Comparison of ENCODE assay signal across 39 cellular contexts in genomic region chr14:73651005-73651404, GRCh38. TPM values are rescaled to one million over a fixed set of nuclear protein-coding genes. Genes with fewer than 3 reads are reported as not detected.
"Had no signal": no experiment of that assay in that cellular context is flagged by ENCODE, and none has a peak within 500 bp of the region (broad histone marks: within the 10 kb centered on the region; RNA-seq: fewer than 3 reads in every experiment).

No MANE protein-coding gene starts in this region.

- H3K9me3 Mint-ChIP-seq: activated CD4-positive, alpha-beta memory T cell treated with anti-CD3 and anti-CD28 coated beads, Interleukin-2, amount 10 ng/mL, durations not matched to agents 7 days and 5 days; activated CD4-positive, alpha-beta T cell treated with anti-CD3 and anti-CD28 coated beads, Interleukin-2, amount 10 ng/mL, durations not matched to agents 7 days and 5 days; activated naive CD4-positive, alpha-beta T cell treated with anti-CD3 and anti-CD28 coated beads, Interleukin-2, amount 10 ng/mL, durations not matched to agents 7 days and 5 days; activated naive CD4-positive, alpha-beta T cell treated with anti-CD3 and anti-CD28 coated beads, Interleukin-2, amount 50 U/mL, for 24 hours; activated naive CD8-positive, alpha-beta T cell treated with anti-CD3 and anti-CD28 coated beads, Interleukin-2, amount 10 ng/mL, durations not matched to agents 7 days and 5 days; activated naive CD8-positive, alpha-beta T cell treated with anti-CD3 and anti-CD28 coated beads, Interleukin-2, amount 50 U/mL, for 24 hours; activated T-cell treated with anti-CD3 and anti-CD28 coated beads, Interleukin-2, amount 50 U/mL, for 24 hours; activated T-helper 2 cell treated with anti-CD3 and anti-CD28 coated beads, Interferon-gamma antibody, Interleukin-2, Interleukin-4, amounts not matched to agents 10 μg/mL and 5 μg/mL and 100 μg/mL, durations not matched to agents 14 hours and 24 hours and 36 hours; brain; central memory CD8-positive, alpha-beta T cell; T-helper 1 cell treated with Interleukin-12 subunit alpha and Interleukin-12 subunit beta and Interleukin-4 antibody, amounts not matched to agents 30 μg/mL and 1 μg/mL, for 36 hours; T-helper 2 cell treated with Interferon-gamma antibody and Interleukin-4, amounts not matched to agents 5 μg/mL and 100 μg/mL, for 36 hours had no signal

- ATAC-seq: activated CD4-positive, alpha-beta T cell treated with anti-CD3 and anti-CD28 coated beads for 36 hours; activated CD4-positive, CD25-positive, alpha-beta regulatory T cell treated with anti-CD3 and anti-CD28 coated beads, Interleukin-2, amount 50 U/mL, for 24 hours; activated CD8-positive, alpha-beta memory T cell treated with anti-CD3 and anti-CD28 coated beads, Interleukin-2, amount 10 ng/mL, durations not matched to agents 7 days and 5 days; activated CD8-positive, alpha-beta T cell treated with anti-CD3 and anti-CD28 coated beads, Interleukin-2, amount 10 ng/mL, durations not matched to agents 7 days and 5 days; activated naive CD8-positive, alpha-beta T cell treated with anti-CD3 and anti-CD28 coated beads, Interleukin-2, amount 50 U/mL, for 24 hours had no signal

- H3K4me3 Mint-ChIP-seq: activated CD4-positive, alpha-beta memory T cell treated with anti-CD3 and anti-CD28 coated beads, Interleukin-2, amount 10 ng/mL, durations not matched to agents 7 days and 5 days; activated CD4-positive, alpha-beta T cell treated with anti-CD3 and anti-CD28 coated beads for 36 hours; activated CD4-positive, alpha-beta T cell treated with anti-CD3 and anti-CD28 coated beads, Interleukin-2, amount 10 ng/mL, durations not matched to agents 7 days and 5 days; activated CD8-positive, alpha-beta memory T cell treated with anti-CD3 and anti-CD28 coated beads, Interleukin-2, amount 10 ng/mL, durations not matched to agents 7 days and 5 days; activated CD8-positive, alpha-beta T cell treated with anti-CD3 and anti-CD28 coated beads, Interleukin-2, amount 10 ng/mL, durations not matched to agents 7 days and 5 days; activated naive CD4-positive, alpha-beta T cell treated with anti-CD3 and anti-CD28 coated beads, Interleukin-2, amount 10 ng/mL, durations not matched to agents 7 days and 5 days; activated naive CD4-positive, alpha-beta T cell treated with anti-CD3 and anti-CD28 coated beads, Interleukin-2, amount 50 U/mL, for 24 hours; activated naive CD8-positive, alpha-beta T cell; activated naive CD8-positive, alpha-beta T cell treated with anti-CD3 and anti-CD28 coated beads, Interleukin-2, amount 10 ng/mL, durations not matched to agents 7 days and 5 days; activated naive CD8-positive, alpha-beta T cell treated with anti-CD3 and anti-CD28 coated beads, Interleukin-2, amount 50 U/mL, for 24 hours; activated T-cell treated with anti-CD3 and anti-CD28 coated beads, Interleukin-2, amount 50 U/mL, for 24 hours; brain; central memory CD8-positive, alpha-beta T cell; T-helper 1 cell treated with Interleukin-12 subunit alpha and Interleukin-12 subunit beta and Interleukin-4 antibody, amounts not matched to agents 30 μg/mL and 1 μg/mL, for 36 hours; T-helper 2 cell treated with Interferon-gamma antibody and Interleukin-4, amounts not matched to agents 5 μg/mL and 100 μg/mL, for 36 hours had no signal

- H3K36me3 ChIP-seq: cardiac muscle cell had no signal

- DNase-seq: activated CD4-positive, alpha-beta memory T cell treated with anti-CD3 and anti-CD28 coated beads, Interleukin-2, amount 10 ng/mL, durations not matched to agents 7 days and 5 days; activated CD4-positive, alpha-beta T cell treated with anti-CD3 and anti-CD28 coated beads for 1 hour; activated CD4-positive, alpha-beta T cell treated with anti-CD3 and anti-CD28 coated beads for 36 hours; activated CD4-positive, alpha-beta T cell treated with anti-CD3 and anti-CD28 coated beads for 48 hours; activated CD4-positive, alpha-beta T cell treated with anti-CD3 and anti-CD28 coated beads, Interleukin-2, amount 10 ng/mL, durations not matched to agents 7 days and 5 days; activated CD4-positive, alpha-beta T cell treated with anti-CD3 and anti-CD28 coated beads, Interleukin-2, amount 50 U/mL, for 48 hours; activated CD4-positive, CD25-positive, alpha-beta regulatory T cell; activated CD8-positive, alpha-beta memory T cell treated with anti-CD3 and anti-CD28 coated beads for 24 hours; activated CD8-positive, alpha-beta memory T cell treated with anti-CD3 and anti-CD28 coated beads, Interleukin-2, amount 10 ng/mL, durations not matched to agents 7 days and 5 days; activated CD8-positive, alpha-beta memory T cell treated with anti-CD3 and anti-CD28 coated beads, Interleukin-2, amount 50 U/mL, for 48 hours; activated CD8-positive, alpha-beta T cell treated with anti-CD3 and anti-CD28 coated beads, Interleukin-2, amount 10 ng/mL, durations not matched to agents 7 days and 5 days; activated effector memory CD4-positive, alpha-beta T cell treated with Interleukin-2 at 50 U/mL for 16 hours; activated gamma-delta T cell; activated naive CD4-positive, alpha-beta T cell treated with anti-CD3 and anti-CD28 coated beads, Interleukin-2, amount 10 ng/mL, durations not matched to agents 7 days and 5 days; activated naive CD4-positive, alpha-beta T cell treated with Interleukin-2 at 50 U/mL for 16 hours; activated naive CD8-positive, alpha-beta T cell treated with anti-CD3 and anti-CD28 coated beads, Interleukin-2, amount 10 ng/mL, durations not matched to agents 7 days and 5 days; activated naive CD8-positive, alpha-beta T cell treated with anti-CD3 and anti-CD28 coated beads, Interleukin-2, amount 50 U/mL, for 24 hours; activated T-cell treated with anti-CD3 and anti-CD28 coated beads, Interleukin-2, amount 50 U/mL, for 24 hours; activated T-cell treated with anti-CD3 and anti-CD28 coated beads, Interleukin-2, amount 50 U/mL, for 48 hours; amygdala; anterior cingulate cortex; caudate nucleus; cerebellar nuclear complex; T-helper 1 cell; T-helper 2 cell; T-helper 9 cell had no signal

- H3K4me1 Mint-ChIP-seq: activated naive CD4-positive, alpha-beta T cell treated with anti-CD3 and anti-CD28 coated beads, Interleukin-2, amount 50 U/mL, for 24 hours; central memory CD8-positive, alpha-beta T cell had no signal

- H3K9me3 ChIP-seq: ascending aorta had no signal

- H3K27ac ChIP-seq: ascending aorta, cardiac muscle cell, VCaP had no signal

- H3K27me3 Mint-ChIP-seq: activated CD4-positive, alpha-beta memory T cell treated with anti-CD3 and anti-CD28 coated beads, Interleukin-2, amount 10 ng/mL, durations not matched to agents 7 days and 5 days; activated CD4-positive, alpha-beta T cell treated with anti-CD3 and anti-CD28 coated beads for 36 hours; activated CD4-positive, alpha-beta T cell treated with anti-CD3 and anti-CD28 coated beads, Interleukin-2, amount 10 ng/mL, durations not matched to agents 7 days and 5 days; activated CD8-positive, alpha-beta memory T cell treated with anti-CD3 and anti-CD28 coated beads, Interleukin-2, amount 10 ng/mL, durations not matched to agents 7 days and 5 days; activated naive CD4-positive, alpha-beta T cell treated with anti-CD3 and anti-CD28 coated beads, Interleukin-2, amount 10 ng/mL, durations not matched to agents 7 days and 5 days; activated naive CD4-positive, alpha-beta T cell treated with anti-CD3 and anti-CD28 coated beads, Interleukin-2, amount 50 U/mL, for 24 hours; activated naive CD8-positive, alpha-beta T cell; activated naive CD8-positive, alpha-beta T cell treated with anti-CD3 and anti-CD28 coated beads, Interleukin-2, amount 10 ng/mL, durations not matched to agents 7 days and 5 days; activated naive CD8-positive, alpha-beta T cell treated with anti-CD3 and anti-CD28 coated beads, Interleukin-2, amount 50 U/mL, for 24 hours; activated T-cell treated with anti-CD3 and anti-CD28 coated beads, Interleukin-2, amount 50 U/mL, for 24 hours; brain; central memory CD8-positive, alpha-beta T cell had no signal

- H3K4me3 ChIP-seq: ascending aorta, cardiac muscle cell had no signal

- H3K27ac Mint-ChIP-seq: activated CD4-positive, alpha-beta memory T cell treated with anti-CD3 and anti-CD28 coated beads, Interleukin-2, amount 10 ng/mL, durations not matched to agents 7 days and 5 days; activated CD4-positive, alpha-beta T cell treated with anti-CD3 and anti-CD28 coated beads for 36 hours; activated CD4-positive, alpha-beta T cell treated with anti-CD3 and anti-CD28 coated beads, Interleukin-2, amount 10 ng/mL, durations not matched to agents 7 days and 5 days; activated CD8-positive, alpha-beta memory T cell treated with anti-CD3 and anti-CD28 coated beads, Interleukin-2, amount 10 ng/mL, durations not matched to agents 7 days and 5 days; activated CD8-positive, alpha-beta T cell treated with anti-CD3 and anti-CD28 coated beads, Interleukin-2, amount 10 ng/mL, durations not matched to agents 7 days and 5 days; activated naive CD4-positive, alpha-beta T cell treated with anti-CD3 and anti-CD28 coated beads, Interleukin-2, amount 10 ng/mL, durations not matched to agents 7 days and 5 days; activated naive CD4-positive, alpha-beta T cell treated with anti-CD3 and anti-CD28 coated beads, Interleukin-2, amount 50 U/mL, for 24 hours; activated naive CD8-positive, alpha-beta T cell; activated naive CD8-positive, alpha-beta T cell treated with anti-CD3 and anti-CD28 coated beads, Interleukin-2, amount 10 ng/mL, durations not matched to agents 7 days and 5 days; activated naive CD8-positive, alpha-beta T cell treated with anti-CD3 and anti-CD28 coated beads, Interleukin-2, amount 50 U/mL, for 24 hours; activated T-cell treated with anti-CD3 and anti-CD28 coated beads, Interleukin-2, amount 50 U/mL, for 24 hours; activated T-helper 2 cell treated with anti-CD3 and anti-CD28 coated beads, Interferon-gamma antibody, Interleukin-2, Interleukin-4, amounts not matched to agents 10 μg/mL and 5 μg/mL and 100 μg/mL, durations not matched to agents 14 hours and 24 hours and 36 hours; brain; T-helper 1 cell treated with Interleukin-12 subunit alpha and Interleukin-12 subunit beta and Interleukin-4 antibody, amounts not matched to agents 30 μg/mL and 1 μg/mL, for 36 hours; T-helper 2 cell treated with Interferon-gamma antibody and Interleukin-4, amounts not matched to agents 5 μg/mL and 100 μg/mL, for 36 hours had no signal

- H3K4me1 ChIP-seq: ascending aorta had no signal

RNA-seq across cellular contexts. Expression of gene ACOT6, which starts 38.7 kb away (rescaled TPM):
- total RNA-seq: activated CD4-positive, alpha-beta memory T cell treated with anti-CD3 and anti-CD28 coated beads, Interleukin-2, amount 10 ng/mL, durations not matched to agents 7 days and 5 days; activated CD4-positive, alpha-beta T cell treated with anti-CD3 and anti-CD28 coated beads, Interleukin-2, amount 10 ng/mL, durations not matched to agents 7 days and 5 days; activated CD8-positive, alpha-beta memory T cell treated with anti-CD3 and anti-CD28 coated beads, Interleukin-2, amount 10 ng/mL, durations not matched to agents 7 days and 5 days; activated CD8-positive, alpha-beta T cell treated with anti-CD3 and anti-CD28 coated beads, Interleukin-2, amount 10 ng/mL, durations not matched to agents 7 days and 5 days; activated naive CD8-positive, alpha-beta T cell treated with anti-CD3 and anti-CD28 coated beads, Interleukin-2, amount 10 ng/mL, durations not matched to agents 7 days and 5 days; activated T-helper 2 cell treated with anti-CD3 and anti-CD28 coated beads, Interferon-gamma antibody, Interleukin-2, Interleukin-4, amounts not matched to agents 10 μg/mL and 5 μg/mL and 100 μg/mL, durations not matched to agents 14 hours and 24 hours and 36 hours; ascending aorta; bronchial epithelial cell; chondrocyte had no signal
